ENCODE assay signal across 13 cellular contexts in the genomic region with DNA sequence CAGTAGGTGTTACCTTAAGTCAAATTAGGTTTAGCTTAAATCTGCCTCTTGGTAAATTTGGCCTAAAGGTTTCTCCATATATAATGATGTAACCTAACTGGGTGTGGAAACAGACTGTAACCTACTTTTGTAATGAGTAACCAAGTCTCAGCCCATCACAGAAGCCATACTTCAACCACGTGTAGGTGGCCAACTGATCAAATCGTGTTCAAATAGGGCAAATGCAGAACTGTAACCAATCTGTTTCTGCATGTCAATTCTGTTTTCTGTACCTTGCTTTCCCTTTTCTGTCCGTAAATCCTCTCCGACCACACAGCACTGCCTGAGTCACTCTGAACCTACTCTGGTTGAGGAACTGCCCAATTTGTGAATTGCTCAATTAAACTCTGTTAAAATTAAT.
DNase-seq lines count a peak whose midpoint lies in the region; ATAC-seq and TF ChIP-seq lines count a peak whose summit lies in the region.
"Had no signal": no experiment of that assay in that cellular context is flagged by ENCODE, and none has a peak within 500 bp of the region (broad histone marks: within the 10 kb centered on the region; RNA-seq: fewer than 3 reads in every experiment).

No MANE protein-coding gene starts in this region.

- peaks cover 22% of the 10 kb centered on the region for H3K36me3 ChIP-seq in RWPE2 (ENCODE audit: low read depth)
- H3K36me3 ChIP-seq: BLaER1, esophagus muscularis mucosa, SJCRH30 had no signal

- no peaks in the 10 kb centered on the region for H3K27me3 ChIP-seq in RWPE2 (ENCODE audit: insufficient read depth, poor library complexity, severe bottlenecking)
- H3K27me3 ChIP-seq: BLaER1, esophagus muscularis mucosa, SJCRH30 had no signal

- ATAC-seq in HG02885 (IDR thresholded peaks at IDR 0.05; ENCODE audit: poor library complexity, unreplicated experiment) = peak; percentile 93
- peak; percentile 58 for ATAC-seq in RWPE2 (ENCODE audit: low read depth)

- TF ChIP-seq CTCF in RWPE2 (IDR thresholded peaks at IDR 0.05; ENCODE audit: poor library complexity, severe bottlenecking) = no peak

- H3K4me3 ChIP-seq in RWPE2 (ENCODE audit: severe bottlenecking) = no peak overlapping the region
- H3K4me3 ChIP-seq: BLaER1, esophagus muscularis mucosa, SJCRH30 had no signal

- peaks cover 7% of the 10 kb centered on the region for H3K4me1 ChIP-seq in RWPE2 (ENCODE audit: insufficient read depth, poor library complexity, severe bottlenecking)
- H3K4me1 ChIP-seq: BLaER1, esophagus muscularis mucosa, SJCRH30 had no signal

- peak; percentile 3 for DNase-seq in stimulated activated naive CD4-positive, alpha-beta T cell treated with Interleukin-2 at 50 U/mL for 16 hours (lab: John Stamatoyannopoulos, UW)
- DNase-seq in stimulated activated naive CD4-positive, alpha-beta T cell (lab: John Stamatoyannopoulos, UW) = no peak
- no peak for DNase-seq in RWPE2 (ENCODE audit: low spot score)
- DNase-seq in activated gamma-delta T cell treated with Interleukin-2 at 50 U/mL for 16 hours = no peak
- no peak for DNase-seq in OCI-M1 (lab: John Stamatoyannopoulos, UW)
- DNase-seq in hippocampal formation (lab: John Stamatoyannopoulos, UW) = no peak
- no peak for DNase-seq in effector CD8-positive, alpha-beta T cell (lab: John Stamatoyannopoulos, UW)
- DNase-seq: Kasumi-1, NCI-H2107, SJCRH30 had no signal

- no peaks in the 10 kb centered on the region for H3K9me3 ChIP-seq in RWPE2 (ENCODE audit: severe bottlenecking)

- H3K27ac ChIP-seq in RWPE2 (ENCODE audit: poor library complexity, severe bottlenecking) = peak overlapping the region; percentile 4
- H3K27ac ChIP-seq: BLaER1, esophagus muscularis mucosa, SJCRH30 had no signal
